ENCODE assay signal across 1 cellular context in genomic region chr22:36279219-36279666, GRCh38.
TF ChIP-seq lines count a peak whose summit lies in the region.

No MANE protein-coding gene starts in this region.

TF ChIP-seq in HepG2, 621 proteins besides CTCF, POLR2A, EP300 and RAD21 (continued from another document and continues in another):
- TF ChIP-seq AHDC1 (CRISPR knock-in tag; IDR thresholded peaks at IDR 0.05; ENCODE audit: borderline replicate concordance) (peak; percentile 89), ZNF816 (CRISPR knock-in tag; IDR thresholded peaks at IDR 0.05; ENCODE audit: borderline replicate concordance) (peak; percentile 58; the same call in 1 of the 2 replicates), YEATS4 (CRISPR knock-in tag; IDR thresholded peaks at IDR 0.05; ENCODE audit: borderline replicate concordance) (0 out of 2 replicates have a peak, but pooled peaks have one; percentile 30), ZMAT3 (CRISPR knock-in tag; conservative IDR thresholded peaks at IDR 0.05) (0 out of 2 replicates have a peak, but pooled peaks have one; percentile 33), ZNF839 (CRISPR knock-in tag; IDR thresholded peaks at IDR 0.05; ENCODE audit: borderline replicate concordance) (no peak), ARNT (IDR thresholded peaks at IDR 0.05) (no peak), GTF2F1 (IDR thresholded peaks at IDR 0.05; ENCODE audit: low read length) (no peak), TGIF2 (CRISPR knock-in tag; IDR thresholded peaks at IDR 0.05) (peak; percentile 58; the same call in 1 of the 2 replicates), SNRNP70 (IDR thresholded peaks at IDR 0.05; ENCODE audit: low read depth, low read length) (no peak), SAP130 (CRISPR knock-in tag; IDR thresholded peaks at IDR 0.05; ENCODE audit: low read depth) (peak; percentile 78), FOXP1 (IDR thresholded peaks at IDR 0.05) (peak; percentile 71; the same call in 1 of the 2 replicates), FOXP1 (CRISPR knock-in tag; IDR thresholded peaks at IDR 0.05) (peak; percentile 87), MAFF (IDR thresholded peaks at IDR 0.05; ENCODE audit: low read depth, low read length) (no peak), ZNF207 (IDR thresholded peaks at IDR 0.05; ENCODE audit: borderline replicate concordance) (no peak), DNMT3B (CRISPR knock-in tag; conservative IDR thresholded peaks at IDR 0.05) (no peak), PHF21A (CRISPR knock-in tag; IDR thresholded peaks at IDR 0.05) (peak; percentile 56; the same call in 1 of the 2 replicates), MBD4 (IDR thresholded peaks at IDR 0.05; ENCODE audit: borderline replicate concordance, low read length) (no peak), ZBTB33 (CRISPR knock-in tag; IDR thresholded peaks at IDR 0.05) (0 out of 2 replicates have a peak, but pooled peaks have one; percentile 7), SSRP1 (CRISPR knock-in tag; IDR thresholded peaks at IDR 0.05) (0 out of 2 replicates have a peak, but pooled peaks have one; percentile 28), CREB3 (CRISPR knock-in tag; IDR thresholded peaks at IDR 0.05) (no peak), HNF1A (IDR thresholded peaks at IDR 0.05; ENCODE audit: low read depth) (peak; percentile 61; the same call in 1 of the 2 replicates), HNF1A (CRISPR knock-in tag; IDR thresholded peaks at IDR 0.05; ENCODE audit: borderline replicate concordance) (peak; percentile 38; the same call in 1 of the 2 replicates), HNF4G (IDR thresholded peaks at IDR 0.05; ENCODE audit: borderline replicate concordance, low read depth, low read length) (peak; percentile 95), HNF4G (CRISPR knock-in tag; IDR thresholded peaks at IDR 0.05; ENCODE audit: borderline replicate concordance, low read depth) (peak; percentile 77), JUN (CRISPR knock-in tag; IDR thresholded peaks at IDR 0.05) (0 out of 2 replicates have a peak, but pooled peaks have one; percentile 57), HMG20B (CRISPR knock-in tag; conservative IDR thresholded peaks at IDR 0.05) (0 out of 2 replicates have a peak, but pooled peaks have one; percentile 36), RBM39 (IDR thresholded peaks at IDR 0.05; ENCODE audit: low read depth, low read length, poor library complexity, severe bottlenecking) (no peak), CEBPZ (IDR thresholded peaks at IDR 0.05; ENCODE audit: low read length) (no peak), ZNF614 (CRISPR knock-in tag; IDR thresholded peaks at IDR 0.05; ENCODE audit: borderline replicate concordance) (0 out of 2 replicates have a peak, but pooled peaks have one; percentile 40), NFRKB (IDR thresholded peaks at IDR 0.05) (no peak), PRDM10 (CRISPR knock-in tag; IDR thresholded peaks at IDR 0.05; ENCODE audit: low read depth) (no peak), TEAD3 (CRISPR knock-in tag; optimal IDR thresholded peaks at IDR 0.05; ENCODE audit: borderline replicate concordance) (peak; percentile 78), NAIF1 (CRISPR knock-in tag; IDR thresholded peaks at IDR 0.05; ENCODE audit: borderline replicate concordance) (no peak), HCFC1 (IDR thresholded peaks at IDR 0.05; ENCODE audit: low read depth, low read length) (no peak), GMEB1 (CRISPR knock-in tag; IDR thresholded peaks at IDR 0.05; ENCODE audit: borderline replicate concordance) (no peak), ZBTB3 (CRISPR knock-in tag; IDR thresholded peaks at IDR 0.05; ENCODE audit: borderline replicate concordance, low read depth) (no peak), CHCHD3 (CRISPR knock-in tag; IDR thresholded peaks at IDR 0.05) (no peak), MEIS2 (CRISPR knock-in tag; IDR thresholded peaks at IDR 0.05) (peak; percentile 84), CEBPB (IDR thresholded peaks at IDR 0.05; ENCODE audit: borderline replicate concordance, low read depth, low read length) (peak; percentile 99)
